13 cellular contexts compared by ENCODE assay signal in genomic region chr1:180003026-180003695, GRCh38. TPM values are rescaled to one million over a fixed set of nuclear protein-coding genes. Genes with fewer than 3 reads are reported as not detected.
DNase-seq lines count a peak whose midpoint lies in the region; ATAC-seq, FAIRE-seq and TF ChIP-seq lines count a peak whose summit lies in the region.
"Had no signal": no experiment of that assay in that cellular context is flagged by ENCODE, and none has a peak within 500 bp of the region (broad histone marks: within the 10 kb centered on the region; RNA-seq: fewer than 3 reads in every experiment).

No MANE protein-coding gene starts in this region.

- peak; percentile 90 for FAIRE-seq in GM19239 (lab: Jason Lieb, UNC)

- no peaks in the 10 kb centered on the region; the same call in none of the 2 replicates for H3K36me3 ChIP-seq in GM06990 (ENCODE audit: control insufficient read depth, insufficient read depth, low read length)

- peak; percentile 85 for ATAC-seq in HG02840 (IDR thresholded peaks at IDR 0.05; ENCODE audit: low FRiP score, unreplicated experiment)
- ATAC-seq in HG03571 (IDR thresholded peaks at IDR 0.05; ENCODE audit: unreplicated experiment), result peak; percentile 91

- intact Hi-C loops in head of caudate nucleus (cut with DNase I), result no loop called here

- TF ChIP-seq CTCF in GM06990 (IDR thresholded peaks at IDR 0.05; ENCODE audit: insufficient read depth, low read length, poor library complexity, severe bottlenecking), result no peak

- no peak overlapping the region for H3K4me3 ChIP-seq in GM06990 (replicated peaks; ENCODE audit: low read depth, low read length)
- H3K4me3 ChIP-seq: dorsolateral prefrontal cortex had no signal

- DNase-seq in GM06990 (ENCODE audit: extremely low read depth, insufficient read length) (peak; percentile 39), GM19239 (ENCODE audit: insufficient read length, low spot score) (no peak), occipital lobe (lab: John Stamatoyannopoulos, UW) (no peak), head of caudate nucleus (no peak), DMS 273 (lab: John Stamatoyannopoulos, UW; ENCODE audit: unreplicated experiment) (no peak), hippocampal formation (lab: John Stamatoyannopoulos, UW) (no peak)
- DNase-seq: activated gamma-delta T cell treated with Interleukin-2 at 50 U/mL for 16 hours; C1 segment of cervical spinal cord; dorsolateral prefrontal cortex; stimulated activated CD4-positive, alpha-beta T cell treated with anti-CD3 and anti-CD28 coated beads, Interleukin-4, amount 100 ng/mL, for 4 hours; trophoblast cell had no signal

- H3K27me3 ChIP-seq in GM06990 (replicated peaks; ENCODE audit: control insufficient read depth, insufficient read depth, low read length), result no peaks in the 10 kb centered on the region
- H3K27me3 ChIP-seq: dorsolateral prefrontal cortex had no signal

RNA-seq across cellular contexts. Expression of gene CEP350, which starts 48.6 kb away (rescaled TPM):
- 119 TPM for total RNA-seq in occipital lobe
